28 cellular contexts compared by ENCODE assay signal in genomic region chr13:73492811-73493210, GRCh38.
"Had no signal": no experiment of that assay in that cellular context is flagged by ENCODE, and none has a peak within 500 bp of the region (broad histone marks: within the 10 kb centered on the region; RNA-seq: fewer than 3 reads in every experiment).

No MANE protein-coding gene starts in this region.

- H3K27ac ChIP-seq: dorsolateral prefrontal cortex, esophagus muscularis mucosa, heart left ventricle, lower lobe of right lung, right lobe of liver, stomach, suprapubic skin, tibial nerve, vagina had no signal

- H3K27me3 ChIP-seq: dorsolateral prefrontal cortex, esophagus muscularis mucosa, heart left ventricle, right lobe of liver, stomach, suprapubic skin, tibial nerve, vagina had no signal

- H3K4me1 ChIP-seq: esophagus muscularis mucosa, heart left ventricle, lower lobe of right lung, right lobe of liver, stomach, tibial nerve, vagina had no signal

- H3K4me3 ChIP-seq: dorsolateral prefrontal cortex, esophagus muscularis mucosa, heart left ventricle, lower lobe of right lung, right lobe of liver, smooth muscle cell, stomach, suprapubic skin, tibial nerve, vagina had no signal

- DNase-seq: activated B cell treated with CpG ODN at 0.5 μM for 24 hours; activated CD4-positive, alpha-beta T cell treated with anti-CD3 and anti-CD28 coated beads for 36 hours; activated CD4-positive, alpha-beta T cell treated with anti-CD3 and anti-CD28 coated beads, Interleukin-2, amount 50 U/mL, for 4 hours; activated CD8-positive, alpha-beta memory T cell treated with anti-CD3 and anti-CD28 coated beads, Interleukin-2, amount 50 U/mL, for 48 hours; activated naive CD4-positive, alpha-beta T cell; activated T-cell treated with anti-CD3 and anti-CD28 coated beads, Interleukin-2, amount 50 U/mL, for 4 hours; caudate nucleus; dorsolateral prefrontal cortex; effector memory CD8-positive, alpha-beta T cell; heart left ventricle; lower lobe of right lung; nucleus accumbens; right lobe of liver; stimulated activated CD4-positive, alpha-beta T cell treated with anti-CD3 and anti-CD28 coated beads, Interleukin-15, amount 100 ng/mL, for 24 hours; stomach; T1000 had no signal

- H3K4me1 Mint-ChIP-seq: activated B cell treated with CpG ODN at 0.5 μM for 24 hours; brain; stimulated activated memory B cell treated with anti-CD40 and anti-IgM and Interleukin-4, amounts not matched to agents 10 μg/mL and 1 μg/mL and 100 μg/mL, for 72 hours had no signal

- H3K4me3 Mint-ChIP-seq: activated B cell treated with CpG ODN at 0.5 μM for 24 hours; activated CD4-positive, alpha-beta T cell treated with anti-CD3 and anti-CD28 coated beads for 36 hours; activated naive CD8-positive, alpha-beta T cell; activated T-cell treated with anti-CD3 and anti-CD28 coated beads, Interleukin-2, amount 50 U/mL, for 4 hours; brain; effector memory CD8-positive, alpha-beta T cell; natural killer cell treated with Interleukin-12 subunit alpha and Interleukin-12 subunit beta and Interleukin-15 and Interleukin-18, amount 100 ng/mL, for 72 hours; stimulated activated memory B cell treated with anti-CD40 and anti-IgM and Interleukin-4, amounts not matched to agents 10 μg/mL and 1 μg/mL and 100 μg/mL, for 72 hours; T-helper 1 cell treated with Interleukin-12 subunit alpha and Interleukin-12 subunit beta and Interleukin-4 antibody, amounts not matched to agents 30 μg/mL and 1 μg/mL, for 36 hours had no signal

- H3K36me3 ChIP-seq: esophagus muscularis mucosa, heart left ventricle, lower lobe of right lung, right lobe of liver, stomach, suprapubic skin, tibial nerve, vagina had no signal

- H3K36me3 Mint-ChIP-seq: activated naive CD8-positive, alpha-beta T cell; brain; natural killer cell treated with Interleukin-12 subunit alpha and Interleukin-12 subunit beta and Interleukin-15 and Interleukin-18, amount 100 ng/mL, for 72 hours; stimulated activated memory B cell treated with anti-CD40 and anti-IgM and Interleukin-4, amounts not matched to agents 10 μg/mL and 1 μg/mL and 100 μg/mL, for 72 hours had no signal

- H3K9me3 ChIP-seq: esophagus muscularis mucosa, heart left ventricle, lower lobe of right lung, right lobe of liver, stomach, suprapubic skin, tibial nerve, vagina had no signal

- H3K27me3 Mint-ChIP-seq: activated B cell treated with CpG ODN at 0.5 μM for 24 hours; activated CD4-positive, alpha-beta T cell treated with anti-CD3 and anti-CD28 coated beads for 36 hours; activated naive CD8-positive, alpha-beta T cell; brain; effector memory CD8-positive, alpha-beta T cell; stimulated activated memory B cell treated with anti-CD40 and anti-IgM and Interleukin-4, amounts not matched to agents 10 μg/mL and 1 μg/mL and 100 μg/mL, for 72 hours had no signal

- H3K9me3 Mint-ChIP-seq: activated B cell treated with CpG ODN at 0.5 μM for 24 hours; effector memory CD8-positive, alpha-beta T cell had no signal

- ATAC-seq: activated CD4-positive, alpha-beta T cell treated with anti-CD3 and anti-CD28 coated beads for 36 hours; activated T-cell treated with anti-CD3 and anti-CD28 coated beads, Interleukin-2, amount 50 U/mL, for 4 hours; effector memory CD8-positive, alpha-beta T cell; heart left ventricle; left lobe of liver; lower lobe of right lung; natural killer cell treated with Interleukin-12 subunit alpha and Interleukin-12 subunit beta and Interleukin-15 and Interleukin-18, amount 100 ng/mL, for 72 hours; right lobe of liver; stimulated activated memory B cell treated with anti-CD40 and anti-IgM and Interleukin-4, amounts not matched to agents 10 μg/mL and 1 μg/mL and 100 μg/mL, for 72 hours had no signal

- H3K27ac Mint-ChIP-seq: activated B cell treated with CpG ODN at 0.5 μM for 24 hours; activated CD4-positive, alpha-beta T cell treated with anti-CD3 and anti-CD28 coated beads for 36 hours; activated naive CD8-positive, alpha-beta T cell; activated T-helper 2 cell treated with anti-CD3 and anti-CD28 coated beads, Interferon-gamma antibody, Interleukin-2, Interleukin-4, amounts not matched to agents 10 μg/mL and 5 μg/mL and 100 μg/mL, durations not matched to agents 14 hours and 24 hours and 36 hours; effector memory CD8-positive, alpha-beta T cell; natural killer cell treated with Interleukin-12 subunit alpha and Interleukin-12 subunit beta and Interleukin-15 and Interleukin-18, amount 100 ng/mL, for 72 hours; stimulated activated memory B cell treated with anti-CD40 and anti-IgM and Interleukin-4, amounts not matched to agents 10 μg/mL and 1 μg/mL and 100 μg/mL, for 72 hours; T-helper 1 cell treated with Interleukin-12 subunit alpha and Interleukin-12 subunit beta and Interleukin-4 antibody, amounts not matched to agents 30 μg/mL and 1 μg/mL, for 36 hours had no signal

- H3K4me2 ChIP-seq: smooth muscle cell had no signal
